In genomic region chr12:92457458-92458195, GRCh38 we compare ENCODE assay signal across 29 cellular contexts.
DNase-seq lines count a peak whose midpoint lies in the region; ATAC-seq and TF ChIP-seq lines count a peak whose summit lies in the region.
"Had no signal": no experiment of that assay in that cellular context is flagged by ENCODE, and none has a peak within 500 bp of the region (broad histone marks: within the 10 kb centered on the region; RNA-seq: fewer than 3 reads in every experiment).

No MANE protein-coding gene starts in this region.

- peaks cover 20% of the 10 kb centered on the region for H3K9me3 Mint-ChIP-seq in activated naive CD8-positive, alpha-beta T cell treated with anti-CD3 and anti-CD28 coated beads, Interleukin-2, amount 50 U/mL, for 24 hours
- H3K9me3 Mint-ChIP-seq in activated naive CD8-positive, alpha-beta T cell treated with anti-CD3 and anti-CD28 coated beads for 36 hours, result peaks cover 22% of the 10 kb centered on the region
- H3K9me3 Mint-ChIP-seq: HFFc6, immature natural killer cell, nephron progenitor cell had no signal

- H3K9me3 ChIP-seq in OCI-LY7 (ENCODE audit: low read length) (no peaks in the 10 kb centered on the region), right atrium auricular region (peaks cover 0 to 6% of the 10 kb centered on the region in 2 donors), uterus (no peaks in the 10 kb centered on the region)
- H3K9me3 ChIP-seq: A549, ovary had no signal

- H3K4me1 ChIP-seq in OCI-LY7 (ENCODE audit: insufficient read depth, low read length, poor library complexity, severe bottlenecking) (peaks cover 29% of the 10 kb centered on the region), right atrium auricular region (no peaks in the 10 kb centered on the region), uterus (no peaks in the 10 kb centered on the region)
- H3K4me1 ChIP-seq: A549 had no signal

- H3K27me3 Mint-ChIP-seq in activated naive CD8-positive, alpha-beta T cell treated with anti-CD3 and anti-CD28 coated beads, Interleukin-2, amount 50 U/mL, for 24 hours, result no peaks in the 10 kb centered on the region
- H3K27me3 Mint-ChIP-seq in activated naive CD8-positive, alpha-beta T cell treated with anti-CD3 and anti-CD28 coated beads for 36 hours, result no peaks in the 10 kb centered on the region
- H3K27me3 Mint-ChIP-seq: activated naive CD4-positive, alpha-beta T cell treated with anti-CD3 and anti-CD28 coated beads, Interleukin-2, amount 50 U/mL, for 24 hours; CD4-positive, alpha-beta T cell had no signal

- H2AFZ ChIP-seq in OCI-LY7 (ENCODE audit: low read length), result peak overlapping the region; percentile 17; the same call in 1 of the 2 replicates
- H2AFZ ChIP-seq: GM23338 had no signal

- peak; percentile 23 for ATAC-seq in activated naive CD8-positive, alpha-beta T cell treated with anti-CD3 and anti-CD28 coated beads, Interleukin-2, amount 50 U/mL, for 24 hours
- ATAC-seq in sciatic nerve, result no peak
- ATAC-seq: A549; GM23338; left colon; stimulated activated naive CD8-positive, alpha-beta T cell treated with anti-CD3 and anti-CD28 coated beads, Interleukin-15, Interleukin-2, amounts not matched to agents 100 U/mL and 50 U/mL, for 24 hours had no signal

- peaks cover 7% of the 10 kb centered on the region for H3K36me3 Mint-ChIP-seq in activated naive CD8-positive, alpha-beta T cell treated with anti-CD3 and anti-CD28 coated beads, Interleukin-2, amount 50 U/mL, for 24 hours (ENCODE audit: low read depth)
- peaks cover 8% of the 10 kb centered on the region for H3K36me3 Mint-ChIP-seq in activated naive CD8-positive, alpha-beta T cell treated with anti-CD3 and anti-CD28 coated beads for 36 hours

- no peak for TF ChIP-seq CTCF in OCI-LY7 (conservative IDR thresholded peaks at IDR 0.05; ENCODE audit: low read length)
- no peak for TF ChIP-seq CTCF in fibroblast of mammary gland (conservative IDR thresholded peaks at IDR 0.05; ENCODE audit: control insufficient read depth, insufficient read depth, low read depth, low read length)
- TF ChIP-seq CTCF in right atrium auricular region (IDR thresholded peaks at IDR 0.05), result no peak
- no peak for TF ChIP-seq CTCF in uterus (IDR thresholded peaks at IDR 0.05)

- H3K4me3 Mint-ChIP-seq in activated naive CD8-positive, alpha-beta T cell treated with anti-CD3 and anti-CD28 coated beads, Interleukin-2, amount 50 U/mL, for 24 hours, result no peak overlapping the region
- H3K4me3 Mint-ChIP-seq in activated naive CD8-positive, alpha-beta T cell treated with anti-CD3 and anti-CD28 coated beads for 36 hours, result no peak overlapping the region
- H3K4me3 Mint-ChIP-seq: activated naive CD4-positive, alpha-beta T cell treated with anti-CD3 and anti-CD28 coated beads, Interleukin-2, amount 50 U/mL, for 24 hours; CD4-positive, alpha-beta T cell; GM23338; HFFc6; nephron progenitor cell had no signal

- no peaks in the 10 kb centered on the region for H3K79me2 ChIP-seq in OCI-LY7 (ENCODE audit: insufficient read depth, low read depth, low read length)

- no peak for DNase-seq in activated naive CD8-positive, alpha-beta T cell treated with anti-CD3 and anti-CD28 coated beads, Interleukin-2, amount 50 U/mL, for 24 hours
- no peak for DNase-seq in activated naive CD8-positive, alpha-beta T cell treated with anti-CD3 and anti-CD28 coated beads for 36 hours
- DNase-seq in OCI-LY7 (ENCODE audit: low spot score) (no peak), fibroblast of mammary gland (ENCODE audit: low read depth) (peak; percentile 20), sciatic nerve (ENCODE audit: low spot score) (no peak), right atrium auricular region (ENCODE audit: low spot score) (no peak), uterus (no peak), ureter (ENCODE audit: low spot score) (no peak)
- DNase-seq: activated CD4-positive, alpha-beta T cell treated with anti-CD3 and anti-CD28 coated beads, Interleukin-2, amount 50 U/mL, for 48 hours; activated CD8-positive, alpha-beta memory T cell treated with anti-CD3 and anti-CD28 coated beads, Interleukin-2, amount 50 U/mL, for 4 hours; aorta; CD4-positive, alpha-beta T cell; DND-41; effector CD8-positive, alpha-beta T cell; GF-D8; HFFc6; immature natural killer cell; KBM-7; left colon; mammary epithelial cell; MM.1S; NCI-H1436 treated with DMSO at 0.1 percent for 48 hours; NCI-H226; nephron progenitor cell; ovary; stimulated activated naive CD8-positive, alpha-beta T cell treated with anti-CD3 and anti-CD28 coated beads, Interleukin-15, Interleukin-2, amounts not matched to agents 100 U/mL and 50 U/mL, for 24 hours had no signal

- intact Hi-C loops in OCI-LY7 (cut with micrococcal nuclease; ENCODE audit: unreplicated experiment) (no loop called here), sciatic nerve (cut with DNase I) (no loop called here), uterus (cut with DNase I; ENCODE audit: low total_unique reads) (no loop called here)

- no peaks in the 10 kb centered on the region for H4K20me1 ChIP-seq in OCI-LY7 (ENCODE audit: insufficient read depth, low read length)

- H3K4me2 ChIP-seq in OCI-LY7 (ENCODE audit: low read length), result no peak overlapping the region
- H3K4me2 ChIP-seq: A549, GM23338 had no signal

- no peak for TF ChIP-seq POLR2A in uterus (IDR thresholded peaks at IDR 0.05)

- no peak overlapping the region for H3K4me3 ChIP-seq in OCI-LY7 (ENCODE audit: low read depth, low read length, poor library complexity, severe bottlenecking)
- no peak overlapping the region for H3K4me3 ChIP-seq in fibroblast of mammary gland (ENCODE audit: control insufficient read depth, low read depth, low read length)
- no peak overlapping the region for H3K4me3 ChIP-seq in right atrium auricular region
- no peak overlapping the region for H3K4me3 ChIP-seq in uterus
- H3K4me3 ChIP-seq: A549, GM23338, ovary had no signal

- H3K36me3 ChIP-seq in OCI-LY7 (ENCODE audit: insufficient read depth, low read length), result peaks cover 4% of the 10 kb centered on the region; the same call in 1 of the 2 replicates
- no peaks in the 10 kb centered on the region for H3K36me3 ChIP-seq in right atrium auricular region
- no peaks in the 10 kb centered on the region for H3K36me3 ChIP-seq in uterus
- H3K36me3 ChIP-seq: ovary had no signal

- H3K27ac ChIP-seq in OCI-LY7 (ENCODE audit: low read depth, low read length, poor library complexity, severe bottlenecking) (no peak overlapping the region), right atrium auricular region (no peak overlapping the region), uterus (no peak overlapping the region)
- H3K27ac ChIP-seq: A549, ovary had no signal

- no TSS peak for BruUV-seq in OCI-LY7 (replicated peaks; lab: Mats Ljungman, UMichigan)

- POLR2A ChIA-PET in OCI-LY7 (lab: Charles Lee), result interaction anchor here (10.0 kb wide), 1 partner anchor 7 kb away, joined by 238 read pairs; no protein-coding TSS in a partner anchor

- peaks cover 50% of the 10 kb centered on the region for H3K4me1 Mint-ChIP-seq in activated naive CD8-positive, alpha-beta T cell treated with anti-CD3 and anti-CD28 coated beads, Interleukin-2, amount 50 U/mL, for 24 hours
- peaks cover 20% of the 10 kb centered on the region for H3K4me1 Mint-ChIP-seq in activated naive CD8-positive, alpha-beta T cell treated with anti-CD3 and anti-CD28 coated beads for 36 hours
- H3K4me1 Mint-ChIP-seq: nephron progenitor cell had no signal

- CTCF ChIA-PET in OCI-LY7 (lab: Charles Lee; ENCODE audit: unreplicated experiment), result no interaction called here

- H3K27me3 ChIP-seq in right atrium auricular region (no peaks in the 10 kb centered on the region), uterus (no peaks in the 10 kb centered on the region)
- H3K27me3 ChIP-seq: ovary had no signal

- no peaks in the 10 kb centered on the region for H3K9me2 ChIP-seq in OCI-LY7 (ENCODE audit: insufficient read depth, low read length)

- no peak overlapping the region for H3K27ac Mint-ChIP-seq in activated naive CD8-positive, alpha-beta T cell treated with anti-CD3 and anti-CD28 coated beads, Interleukin-2, amount 50 U/mL, for 24 hours
- H3K27ac Mint-ChIP-seq in activated naive CD8-positive, alpha-beta T cell treated with anti-CD3 and anti-CD28 coated beads for 36 hours, result no peak overlapping the region
- H3K27ac Mint-ChIP-seq: CD4-positive, alpha-beta T cell; HFFc6; nephron progenitor cell had no signal
